In the genomic region with DNA sequence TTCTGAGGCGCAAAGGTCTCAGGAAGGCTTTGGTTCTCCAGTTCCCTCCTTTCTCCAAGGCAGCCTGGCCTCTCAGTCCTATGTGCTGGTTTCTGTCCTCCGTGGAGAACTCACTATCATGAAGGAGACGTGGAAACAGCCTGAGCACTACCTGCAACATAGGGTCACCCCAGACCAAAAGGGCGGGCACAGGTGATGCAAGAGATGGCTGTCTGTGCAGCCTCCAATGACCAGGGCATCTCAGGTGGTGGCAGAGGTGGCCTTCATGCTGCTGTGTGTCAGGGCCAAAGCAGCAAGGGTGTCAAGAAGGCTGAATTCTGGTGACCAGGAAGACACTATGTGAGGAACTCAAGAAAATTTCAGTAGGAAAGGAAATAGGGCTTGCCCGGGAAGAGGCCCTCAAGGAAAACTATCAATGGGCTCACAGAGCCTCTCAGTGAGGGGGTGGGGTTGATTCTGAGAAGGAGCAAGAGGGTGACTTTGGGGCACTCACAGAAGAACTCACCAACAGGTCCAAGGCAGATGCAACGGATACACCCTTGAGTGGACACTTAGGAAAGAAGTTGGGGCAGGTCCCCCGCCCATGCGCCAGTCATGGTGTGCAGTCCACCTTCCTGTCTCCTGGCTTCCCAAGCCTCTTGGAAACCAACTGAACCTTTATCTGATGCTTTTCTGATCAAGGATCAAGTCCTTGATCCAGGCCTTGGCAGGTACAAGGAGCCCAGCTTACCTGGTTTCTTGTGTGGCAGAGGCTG, we compare ENCODE assay signal across 8 cellular contexts.
"Had no signal": no experiment of that assay in that cellular context is flagged by ENCODE, and none has a peak within 500 bp of the region (broad histone marks: within the 10 kb centered on the region; RNA-seq: fewer than 3 reads in every experiment).

No MANE protein-coding gene starts in this region.

- FAIRE-seq: H1, H54, HepG2 had no signal

- H3K9me3 Mint-ChIP-seq: GM23338, H9 had no signal

- H3K27ac ChIP-seq: HL-60 had no signal

- DNase-seq: H9, HCEC 1CT had no signal

- H3K4me3 ChIP-seq: GM23338 had no signal

- ATAC-seq: GM23338, HepG2 had no signal

- H3K27ac Mint-ChIP-seq: GM23338, H9, IgD-negative memory B cell had no signal

- H3K4me1 Mint-ChIP-seq: GM23338, H9, IgD-negative memory B cell had no signal

- H3K4me3 Mint-ChIP-seq: GM23338, H9 had no signal

- H3K36me3 Mint-ChIP-seq: IgD-negative memory B cell had no signal
